8 cellular contexts compared by ENCODE assay signal in the genomic region with DNA sequence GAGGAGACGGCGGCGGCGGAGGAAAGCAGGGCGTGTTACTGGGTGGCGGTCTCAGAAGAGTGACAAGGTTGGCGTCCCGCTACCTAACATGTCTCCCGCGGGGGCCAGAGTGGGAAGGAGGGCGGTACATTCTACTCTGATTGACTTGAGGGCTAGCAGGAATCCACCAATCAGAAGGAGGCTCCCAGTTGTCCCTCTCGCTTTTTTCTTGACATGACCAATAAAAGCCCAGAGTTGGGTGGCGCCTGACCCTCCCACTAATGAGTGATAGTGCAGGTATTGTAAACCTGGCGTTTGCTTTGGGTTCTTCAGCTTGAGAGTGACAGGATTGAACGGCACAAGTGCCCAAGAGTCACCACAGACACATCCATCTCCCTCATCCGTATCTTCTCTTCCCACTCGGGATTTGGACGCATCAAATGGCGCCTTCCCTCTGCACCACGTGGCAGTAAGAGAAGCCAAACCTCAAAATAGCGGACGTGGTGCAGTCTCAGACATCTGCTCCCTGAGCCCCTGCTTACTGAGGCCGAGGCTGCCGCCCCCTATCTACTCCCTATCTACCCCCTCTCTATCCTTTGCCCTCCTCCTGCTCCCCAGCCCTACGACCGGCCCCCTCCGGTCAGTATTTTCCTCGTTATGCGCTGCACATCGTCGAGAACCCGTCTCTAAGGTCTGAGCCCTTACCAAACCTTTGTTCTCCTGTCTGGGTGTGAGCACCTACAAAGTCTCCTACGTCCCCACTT. TPM values are rescaled to one million over a fixed set of nuclear protein-coding genes. Genes with fewer than 3 reads are reported as not detected.
A peak's percentile ranks its signal among the peaks of the same experiment; 100 is the strongest.
DNase-seq lines count a peak whose midpoint lies in the region; ATAC-seq and TF ChIP-seq lines count a peak whose summit lies in the region.

No MANE protein-coding gene starts in this region.

- peak overlapping the region; percentile 68 to 98 for H4K8ac ChIP-seq in IMR-90 (ENCODE audit: low read depth in 2 of 2, low read length in 2 of 2)

- intact Hi-C loops in IMR-90 (cut with micrococcal nuclease): loop anchor here (2.0 kb wide), 1 partner anchor 318 kb away; no protein-coding TSS in a partner anchor
- intact Hi-C loops in OCI-LY7 (cut with micrococcal nuclease; ENCODE audit: unreplicated experiment): loop anchor here (1.0 kb wide), 1 partner anchor 34 kb away; the partner anchor contains the start of gene CCT4

- in situ Hi-C loops in IMR-90 (cut with MboI; ENCODE audit: low sequenced_read_pairs): no loop called here

- TF ChIP-seq RAD21 in IMR-90 (IDR thresholded peaks at IDR 0.05; ENCODE audit: low read length): no peak

- TF ChIP-seq POLR2A in IMR-90 (IDR thresholded peaks at IDR 0.05; ENCODE audit: low read depth, low read length): no peak

- dilution Hi-C loops in IMR-90 (cut with HindIII; ENCODE audit: low sequenced_read_pairs, unreplicated experiment): no loop called here

- peak overlapping the region; percentile 31 for H2BK5ac ChIP-seq in IMR-90 (ENCODE audit: low read depth, low read length, poor library complexity, severe bottlenecking)

- 1% methylated on average over 22 of the region's 33 CpGs; no CpG with 5 or more reads in 1 of the 2 experiments for WGBS in IMR-90 (ENCODE audit: extremely low coverage in 2 of 2, insufficient read length in 1 of 2), 2 experiments
- WGBS in esophagus, 2 donors: 0 to 1% methylated on average over 33 of the region's 33 CpGs

- H2BK120ac ChIP-seq in IMR-90 (ENCODE audit: low read depth, low read length): peak overlapping the region; percentile 80

- no peaks in the 10 kb centered on the region for H3K79me2 ChIP-seq in OCI-LY7 (ENCODE audit: insufficient read depth, low read depth, low read length)

- H2BK20ac ChIP-seq in IMR-90 (ENCODE audit: low read depth, low read length): peak overlapping the region; percentile 77; the same call in 1 of the 2 replicates

- H3K27ac ChIP-seq in IMR-90 (ENCODE audit: insufficient read depth, low read length) (peak overlapping the region; percentile 8), OCI-LY7 (ENCODE audit: low read depth, low read length, poor library complexity, severe bottlenecking) (peak overlapping the region; percentile 59), esophagus (ENCODE audit: low read depth in 2 of 2, low read length in 1 of 2) (peak overlapping the region; percentile 86 to 95)

- H3K14ac ChIP-seq in IMR-90 (replicated peaks; ENCODE audit: low read depth, low read length): peak overlapping the region; percentile 88

- H3K9me3 ChIP-seq in IMR-90 (ENCODE audit: control insufficient read depth, insufficient read depth, low read length): no peaks in the 10 kb centered on the region
- H3K9me3 ChIP-seq in OCI-LY7 (ENCODE audit: low read length): no peaks in the 10 kb centered on the region
- no peaks in the 10 kb centered on the region for H3K9me3 ChIP-seq in esophagus (ENCODE audit: control insufficient read depth in 2 of 2, insufficient read depth in 1 of 2, low read depth in 1 of 2, low read length in 1 of 2)
- H3K9me3 ChIP-seq in mucosa of stomach (ENCODE audit: control insufficient read depth, low read length): no peaks in the 10 kb centered on the region

- H3K4me1 ChIP-seq in IMR-90 (ENCODE audit: control insufficient read depth, insufficient read depth, low read length) (no peaks in the 10 kb centered on the region), OCI-LY7 (ENCODE audit: insufficient read depth, low read length, poor library complexity, severe bottlenecking) (peaks cover 20% of the 10 kb centered on the region), esophagus (ENCODE audit: control insufficient read depth in 2 of 2, insufficient read depth in 2 of 2, low read length in 1 of 2) (peaks cover 0 to 5% of the 10 kb centered on the region in 2 donors), mucosa of stomach (ENCODE audit: control insufficient read depth, insufficient read depth, low read length) (peaks cover 10% of the 10 kb centered on the region)

- no peaks in the 10 kb centered on the region for H3K27me3 ChIP-seq in IMR-90 (ENCODE audit: control insufficient read depth, insufficient read depth, low read length)
- H3K27me3 ChIP-seq in esophagus (ENCODE audit: control insufficient read depth in 1 of 2, insufficient read depth in 2 of 2, low read length in 2 of 2): no peaks in the 10 kb centered on the region
- no peaks in the 10 kb centered on the region for H3K27me3 ChIP-seq in mucosa of stomach (ENCODE audit: control insufficient read depth, insufficient read depth, low read length)

- H2AFZ ChIP-seq in IMR-90 (replicated peaks; ENCODE audit: low read length, poor library complexity) (peak overlapping the region; percentile 99), OCI-LY7 (ENCODE audit: low read length) (peak overlapping the region; percentile 91)

- TF ChIP-seq CTCF in IMR-90 (conservative IDR thresholded peaks at IDR 0.05; ENCODE audit: low read depth, low read length): no peak
- TF ChIP-seq CTCF in OCI-LY7 (conservative IDR thresholded peaks at IDR 0.05; ENCODE audit: low read length): no peak

- H2BK15ac ChIP-seq in IMR-90 (ENCODE audit: low read depth, low read length): peak overlapping the region; percentile 60; the same call in 1 of the 3 replicates

- POLR2A ChIA-PET in IMR-90 (lab: Charles Lee; ENCODE audit: unreplicated experiment): no interaction called here
- POLR2A ChIA-PET in OCI-LY7 (lab: Charles Lee): interaction anchor here (1.0 kb wide), 2 partner anchors 8 to 9 kb away, joined by 3 to 4 read pairs; no protein-coding TSS in a partner anchor

- H3K4me2 ChIP-seq in IMR-90 (ENCODE audit: low read depth, low read length): peak overlapping the region; percentile 88
- peak overlapping the region; percentile 78 for H3K4me2 ChIP-seq in OCI-LY7 (ENCODE audit: low read length)

- ATAC-seq in GM21529 (IDR thresholded peaks at IDR 0.05; ENCODE audit: unreplicated experiment) (peak; percentile 89), IMR-90 (ENCODE audit: low read depth) (peak; percentile 89)

- H3K4ac ChIP-seq in IMR-90 (ENCODE audit: low read depth, low read length): peak overlapping the region; percentile 86

- DNase-seq in DMS153 (lab: John Stamatoyannopoulos, UW) (peak; percentile 97), IMR-90 (peak; percentile 97), OCI-LY7 (ENCODE audit: low spot score) (peak; percentile 97), activated T-cell treated with anti-CD3 and anti-CD28 coated beads for 48 hours (ENCODE audit: low read depth) (peak; percentile 76)
- DNase-seq in stimulated activated CD8-positive, alpha-beta memory T cell treated with anti-CD3 and anti-CD28 coated beads, Interleukin-4, amount 100 ng/mL, for 48 hours: peak; percentile 88

- no peaks in the 10 kb centered on the region for H3K36me3 ChIP-seq in IMR-90 (ENCODE audit: control insufficient read depth, insufficient read depth, low read length)
- H3K36me3 ChIP-seq in OCI-LY7 (ENCODE audit: insufficient read depth, low read length): no peaks in the 10 kb centered on the region
- H3K36me3 ChIP-seq in esophagus (ENCODE audit: control insufficient read depth in 2 of 2, insufficient read depth in 2 of 2, low read length in 1 of 2): no peaks in the 10 kb centered on the region
- no peaks in the 10 kb centered on the region for H3K36me3 ChIP-seq in mucosa of stomach (ENCODE audit: control insufficient read depth, insufficient read depth, low read length)

- H3K79me1 ChIP-seq in IMR-90 (ENCODE audit: low read depth in 1 of 2, low read length in 2 of 2): peaks cover 0 to 3% of the 10 kb centered on the region in 2 experiments; a peak in 1 of 4 replicates

- peak overlapping the region; percentile 7; the same call in 1 of the 2 replicates for H3K18ac ChIP-seq in IMR-90 (ENCODE audit: low read depth, low read length)

- H3K23ac ChIP-seq in IMR-90 (ENCODE audit: low read depth, low read length): peak overlapping the region; percentile 92

- H2AK9ac ChIP-seq in IMR-90 (replicated peaks; ENCODE audit: low read depth, low read length, poor library complexity): peak overlapping the region; percentile 88

- peak overlapping the region; percentile 93 for H3K4me3 ChIP-seq in IMR-90 (ENCODE audit: insufficient read depth, low read depth, low read length)
- peak overlapping the region; percentile 74 for H3K4me3 ChIP-seq in OCI-LY7 (ENCODE audit: low read depth, low read length, poor library complexity, severe bottlenecking)
- H3K4me3 ChIP-seq in esophagus (ENCODE audit: low read depth in 1 of 2, low read length in 2 of 2): peak overlapping the region; percentile 71 to 97
- H3K4me3 ChIP-seq in mucosa of stomach (ENCODE audit: low read length): peak overlapping the region; percentile 56

- peak overlapping the region; percentile 65 for H4K91ac ChIP-seq in IMR-90 (ENCODE audit: insufficient read depth, low read depth, low read length)

- CTCF ChIA-PET in IMR-90 (lab: Yijun Ruan, JAX) (interaction anchor here (0.5 kb wide), 1 partner anchor 686 kb away, joined by 3 read pairs; no protein-coding TSS in a partner anchor), OCI-LY7 (lab: Charles Lee; ENCODE audit: unreplicated experiment) (no interaction called here)

- peaks cover 6% of the 10 kb centered on the region; the same call in 1 of the 2 replicates for H3K9me1 ChIP-seq in IMR-90 (ENCODE audit: insufficient read depth, low read length)

- H4K20me1 ChIP-seq in IMR-90 (ENCODE audit: insufficient read depth, low read length): no peaks in the 10 kb centered on the region
- no peaks in the 10 kb centered on the region for H4K20me1 ChIP-seq in OCI-LY7 (ENCODE audit: insufficient read depth, low read length)

- no TSS peak for BruUV-seq in IMR-90 (replicated peaks; lab: Mats Ljungman, UMichigan)
- BruUV-seq in OCI-LY7 (replicated peaks; lab: Mats Ljungman, UMichigan): no TSS peak

- H3K9me2 ChIP-seq in OCI-LY7 (ENCODE audit: insufficient read depth, low read length): no peaks in the 10 kb centered on the region

- H2AK5ac ChIP-seq in IMR-90 (ENCODE audit: low read depth, low read length): peak overlapping the region; percentile 10; the same call in 1 of the 2 replicates

- peak overlapping the region; percentile 24; the same call in 1 of the 2 replicates for H4K5ac ChIP-seq in IMR-90 (ENCODE audit: low read depth, low read length)

- H3K56ac ChIP-seq in IMR-90 (ENCODE audit: extremely low read depth, insufficient read depth, low read length): peak overlapping the region; percentile 13; the same call in 1 of the 2 replicates

- peak overlapping the region; percentile 37 for H3K9ac ChIP-seq in IMR-90 (ENCODE audit: low read depth, low read length)
- H3K9ac ChIP-seq in mucosa of stomach (ENCODE audit: low read length): peak overlapping the region; percentile 63

RNA-seq across cellular contexts. Expression of gene FAM161A, which starts 0.7 kb away (rescaled TPM):
- 1.1 and 1.3 TPM in 2 replicates for total RNA-seq in IMR-90 (2012; rRNA removed)
- polyA plus RNA-seq in IMR-90 (2012; rRNA removed): 0.63 and 0.80 TPM in 2 replicates
- polyA plus RNA-seq in IMR-90 (2012; cell fraction: cytosol; rRNA removed): 0.10 and 0.16 TPM in 2 replicates
- polyA plus RNA-seq in IMR-90 (2012; cell fraction: nucleus; rRNA removed; ENCODE audit: low replicate concordance): 0.27 and 1.1 TPM in 2 replicates
- 1.8 and 3.5 TPM in 2 replicates for total RNA-seq in OCI-LY7 (2014; rRNA removed; shearing (Covaris generic))
- total RNA-seq in OCI-LY7 (2022): 4.6 and 6.3 TPM in 2 replicates
- 1 to 10 TPM; 1.1 to 2.2 TPM for polyA plus RNA-seq in esophagus

RNA-seq across cellular contexts. Expression of gene CCT4, which starts 33.9 kb away (rescaled TPM):
- total RNA-seq in IMR-90 (2012; rRNA removed): 187 and 233 TPM in 2 replicates
- polyA plus RNA-seq in IMR-90 (2012; rRNA removed): 86.3 and 94.4 TPM in 2 replicates
- polyA plus RNA-seq in IMR-90 (2012; cell fraction: cytosol; rRNA removed): 32.7 and 49.8 TPM in 2 replicates
- polyA plus RNA-seq in IMR-90 (2012; cell fraction: nucleus; rRNA removed; ENCODE audit: low replicate concordance): 12.2 and 48.0 TPM in 2 replicates
- 144 and 196 TPM in 2 replicates for total RNA-seq in OCI-LY7 (2014; rRNA removed; shearing (Covaris generic))
- 192 and 232 TPM in 2 replicates for total RNA-seq in OCI-LY7 (2022)
- polyA plus RNA-seq in esophagus: 10 to 100 TPM; 19.5 to 75.1 TPM

RNA-seq across cellular contexts. Expression of gene COMMD1, which starts 50.9 kb away (rescaled TPM):
- total RNA-seq in IMR-90 (2012; rRNA removed) (45.8 and 60.4 TPM in 2 replicates), OCI-LY7 (2022) (17.7 and 22.0 TPM in 2 replicates)
- polyA plus RNA-seq in IMR-90 (2012; rRNA removed) (41.2 and 42.8 TPM in 2 replicates), esophagus (10 to 100 TPM; 36.7 to 49.2 TPM)
- polyA plus RNA-seq in IMR-90 (2012; cell fraction: cytosol; rRNA removed): 43.9 and 55.6 TPM in 2 replicates
- polyA plus RNA-seq in IMR-90 (2012; cell fraction: nucleus; rRNA removed; ENCODE audit: low replicate concordance): 18.0 and 27.4 TPM in 2 replicates
- 22.1 and 22.6 TPM in 2 replicates for total RNA-seq in OCI-LY7 (2014; rRNA removed; shearing (Covaris generic))

Comparison
In these comparisons a context has a peak if more than half of its experiments do, and no peak if none do; other contexts are left out.
1. Peak in every context shown above with its lines: DNase-seq, ATAC-seq, H3K4me3 ChIP-seq and H3K27ac ChIP-seq.
2. H3K27ac ChIP-seq: peak in every context shown above with its lines; median percentile 90 in esophagus; 59 in OCI-LY7; 8 in IMR-90.